22 cellular contexts compared by ENCODE assay signal in genomic region chr21:46627726-46628125, GRCh38. TPM values are rescaled to one million over a fixed set of nuclear protein-coding genes. Genes with fewer than 3 reads are reported as not detected.
"Had no signal": no experiment of that assay in that cellular context is flagged by ENCODE, and none has a peak within 500 bp of the region (broad histone marks: within the 10 kb centered on the region; RNA-seq: fewer than 3 reads in every experiment).

No MANE protein-coding gene starts in this region.

- DNase-seq: activated CD4-positive, alpha-beta T cell treated with anti-CD3 and anti-CD28 coated beads for 48 hours; activated CD8-positive, alpha-beta memory T cell treated with anti-CD3 and anti-CD28 coated beads, Interleukin-2, amount 50 U/mL, for 4 hours; activated naive CD4-positive, alpha-beta T cell treated with anti-CD3 and anti-CD28 coated beads for 36 hours; activated T-cell treated with anti-CD3 and anti-CD28 coated beads, Interleukin-2, amount 50 U/mL, for 4 hours; adrenal gland; effector CD8-positive, alpha-beta T cell; heart right ventricle; immature natural killer cell; left ventricle myocardium superior; ovary; psoas muscle; right cardiac atrium; small intestine; stimulated activated CD4-positive, alpha-beta T cell treated with anti-CD3 and anti-CD28 coated beads, Interleukin-15, amount 100 ng/mL, for 24 hours; stimulated activated CD4-positive, alpha-beta T cell treated with anti-CD3 and anti-CD28 coated beads, Interleukin-4, amount 100 ng/mL, for 1 hour; stimulated activated naive CD8-positive, alpha-beta T cell treated with anti-CD3 and anti-CD28 coated beads, Interleukin-15, amount 100 ng/mL, for 72 hours; transverse colon had no signal

- H3K4me1 ChIP-seq: adrenal gland, psoas muscle, suprapubic skin, vagina had no signal

- H3K27me3 Mint-ChIP-seq: stimulated activated naive CD8-positive, alpha-beta T cell treated with anti-CD3 and anti-CD28 coated beads, Interleukin-15, amount 100 ng/mL, for 72 hours had no signal

- ATAC-seq: heart right ventricle; left ventricle myocardium superior; psoas muscle; right cardiac atrium; stimulated activated naive CD8-positive, alpha-beta T cell treated with anti-CD3 and anti-CD28 coated beads, Interleukin-15, amount 100 ng/mL, for 72 hours; WTC11 had no signal

- H3K27ac Mint-ChIP-seq: WTC11 had no signal

- H3K27ac ChIP-seq: adrenal gland, esophagus muscularis mucosa, ovary, psoas muscle, suprapubic skin, transverse colon, vagina had no signal

- H3K27me3 ChIP-seq: adrenal gland, heart right ventricle, ovary, vagina had no signal

- H3K4me3 Mint-ChIP-seq: activated naive CD4-positive, alpha-beta T cell treated with anti-CD3 and anti-CD28 coated beads for 36 hours; activated T-cell treated with anti-CD3 and anti-CD28 coated beads, Interleukin-2, amount 50 U/mL, for 4 hours; WTC11 had no signal

- H3K9me3 ChIP-seq: adrenal gland, ovary had no signal

- H3K36me3 ChIP-seq: adrenal gland, esophagus muscularis mucosa, heart right ventricle, ovary, suprapubic skin, transverse colon, vagina had no signal

- H3K4me3 ChIP-seq: adrenal gland, esophagus muscularis mucosa, heart right ventricle, ovary, psoas muscle, suprapubic skin, transverse colon, vagina had no signal

RNA-seq across cellular contexts. Expression of gene S100B, which starts 22.8 kb away (rescaled TPM):
- total RNA-seq: T-helper 2 cell treated with Interferon-gamma antibody and Interleukin-4, amounts not matched to agents 100 ng/mL and 5 ng/mL, for 36 hours had no signal
